ENCODE assay signal across 16 cellular contexts in the genomic region with DNA sequence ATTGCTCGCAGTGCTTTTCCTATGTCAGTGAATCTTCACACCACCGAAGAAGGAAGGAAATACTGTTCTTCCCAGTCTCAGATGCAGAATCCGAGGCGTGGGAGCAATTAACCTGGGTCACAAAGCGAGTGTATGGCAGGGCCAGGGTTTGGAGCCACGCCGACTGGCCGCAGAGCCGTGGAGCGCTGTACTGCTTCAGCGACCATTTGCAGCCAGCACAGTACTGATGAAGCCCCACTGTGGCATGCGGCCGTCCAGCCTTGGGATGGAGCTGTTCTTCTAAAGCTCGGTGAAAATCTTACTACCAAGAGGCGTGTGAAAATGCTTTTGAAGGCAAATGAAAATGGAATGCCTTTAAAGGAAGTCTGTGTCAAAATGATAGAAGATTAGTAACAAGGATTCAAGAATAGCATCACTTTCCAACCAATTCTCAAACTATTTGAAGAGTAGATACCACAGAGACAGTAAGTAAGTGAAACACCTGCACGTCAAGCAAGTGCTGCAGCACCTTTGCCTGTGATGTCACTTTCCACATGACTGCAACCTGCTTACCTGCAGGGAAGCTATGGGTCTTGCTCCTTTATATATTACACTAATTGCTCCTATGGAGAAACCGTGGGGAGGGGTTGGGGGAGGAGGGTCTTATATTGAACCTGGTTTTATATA. TPM values are rescaled to one million over a fixed set of nuclear protein-coding genes. Genes with fewer than 3 reads are reported as not detected.
A peak's percentile ranks its signal among the peaks of the same experiment; 100 is the strongest.
DNase-seq lines count a peak whose midpoint lies in the region; ATAC-seq and TF ChIP-seq lines count a peak whose summit lies in the region.
"Had no signal": no experiment of that assay in that cellular context is flagged by ENCODE, and none has a peak within 500 bp of the region (broad histone marks: within the 10 kb centered on the region; RNA-seq: fewer than 3 reads in every experiment).

No MANE protein-coding gene starts in this region.

- in situ Hi-C loops in GM13976 (cut with MboI; ENCODE audit: low sequenced_read_pairs, unreplicated experiment) = no loop called here
- in situ Hi-C loops in gastrocnemius medialis (cut with MboI; ENCODE audit: low sequenced_read_pairs in 4 of 4) = no loop called here

- peaks cover 88 to 94% (median 91%) of the 10 kb centered on the region in 11 experiments for H4K20me1 ChIP-seq in BLaER1 treated with 17β-estradiol and CSF1 and Interleukin-3, amounts not matched to agents 10 nM and 100 nM

- H3K9ac ChIP-seq in BLaER1 treated with 17β-estradiol and CSF1 and Interleukin-3, amounts not matched to agents 10 nM and 100 nM = no peak overlapping the region; a peak in 1 of 22 replicates
- H3K9ac ChIP-seq: GM23248 had no signal

- peaks cover 81% of the 10 kb centered on the region for H3K4me1 Mint-ChIP-seq in CD4-positive, alpha-beta T cell (ENCODE audit: low read depth)
- peaks cover 66% of the 10 kb centered on the region for H3K4me1 Mint-ChIP-seq in activated T-helper 1 cell treated with anti-CD3 and anti-CD28 coated beads, Interleukin-12 subunit alpha, Interleukin-12 subunit beta, Interleukin-2, Interleukin-4 antibody, amounts not matched to agents 30 ng/mL and 10 ng/mL and 1 ng/mL, durations not matched to agents 14 hours and 24 hours and 36 hours (ENCODE audit: low read depth)
- peaks cover 38% of the 10 kb centered on the region for H3K4me1 Mint-ChIP-seq in mesothelial cell of epicardium

- no peaks in the 10 kb centered on the region for H3K27me3 ChIP-seq in BLaER1 treated with 17β-estradiol and CSF1 and Interleukin-3, amounts not matched to agents 10 nM and 100 nM
- H3K27me3 ChIP-seq in CD4-positive, alpha-beta T cell (ENCODE audit: control insufficient read depth, insufficient read depth, low read length) = no peaks in the 10 kb centered on the region
- H3K27me3 ChIP-seq in gastrocnemius medialis = no peaks in the 10 kb centered on the region
- H3K27me3 ChIP-seq: esophagus muscularis mucosa, right atrium auricular region had no signal

- peak overlapping the region; percentile 93 for H3K4me3 Mint-ChIP-seq in CD4-positive, alpha-beta T cell
- H3K4me3 Mint-ChIP-seq in activated T-helper 1 cell treated with anti-CD3 and anti-CD28 coated beads, Interleukin-12 subunit alpha, Interleukin-12 subunit beta, Interleukin-2, Interleukin-4 antibody, amounts not matched to agents 30 ng/mL and 10 ng/mL and 1 ng/mL, durations not matched to agents 14 hours and 24 hours and 36 hours = no peak overlapping the region
- H3K4me3 Mint-ChIP-seq in mesothelial cell of epicardium = no peak overlapping the region

- peaks cover 59% of the 10 kb centered on the region for H3K36me3 Mint-ChIP-seq in CD4-positive, alpha-beta T cell (ENCODE audit: low read depth)
- peaks cover 30% of the 10 kb centered on the region for H3K36me3 Mint-ChIP-seq in activated T-helper 1 cell treated with anti-CD3 and anti-CD28 coated beads, Interleukin-12 subunit alpha, Interleukin-12 subunit beta, Interleukin-2, Interleukin-4 antibody, amounts not matched to agents 30 ng/mL and 10 ng/mL and 1 ng/mL, durations not matched to agents 14 hours and 24 hours and 36 hours (ENCODE audit: low read depth)
- H3K36me3 Mint-ChIP-seq in mesothelial cell of epicardium = no peaks in the 10 kb centered on the region

- DNase-seq in CD4-positive, alpha-beta T cell = no peak
- DNase-seq in activated T-helper 1 cell treated with anti-CD3 and anti-CD28 coated beads, Interleukin-12 subunit alpha, Interleukin-12 subunit beta, Interleukin-2, Interleukin-4 antibody, amounts not matched to agents 30 ng/mL and 10 ng/mL and 1 ng/mL, durations not matched to agents 14 hours and 24 hours and 36 hours (ENCODE audit: low spot score) = no peak
- DNase-seq in mesothelial cell of epicardium (ENCODE audit: low spot score in 2 of 2, unreplicated experiment in 2 of 2) (no peak), GM13976 (ENCODE audit: low spot score) (no peak), gastrocnemius medialis (no peak), GM03348 (ENCODE audit: low spot score) (no peak)
- DNase-seq: activated CD8-positive, alpha-beta memory T cell treated with anti-CD3 and anti-CD28 coated beads for 24 hours; cortex of kidney; GM23248; KBM-7; NCI-H187; NCI-H524 treated with DMSO at 0.1 percent for 48 hours had no signal

- H3K4me2 ChIP-seq in BLaER1 treated with 17β-estradiol and CSF1 and Interleukin-3, amounts not matched to agents 10 nM and 100 nM = peak overlapping the region in 8 of 11 experiments; percentile 22 to 96 (median 85); a peak in 8 of 22 replicates

- no peaks in the 10 kb centered on the region for H3K9me3 Mint-ChIP-seq in CD4-positive, alpha-beta T cell
- H3K9me3 Mint-ChIP-seq in activated T-helper 1 cell treated with anti-CD3 and anti-CD28 coated beads, Interleukin-12 subunit alpha, Interleukin-12 subunit beta, Interleukin-2, Interleukin-4 antibody, amounts not matched to agents 30 ng/mL and 10 ng/mL and 1 ng/mL, durations not matched to agents 14 hours and 24 hours and 36 hours = no peaks in the 10 kb centered on the region
- no peaks in the 10 kb centered on the region for H3K9me3 Mint-ChIP-seq in mesothelial cell of epicardium

- TF ChIP-seq CTCF in CD4-positive, alpha-beta T cell (IDR thresholded peaks at IDR 0.05) = no peak
- TF ChIP-seq CTCF in mesothelial cell of epicardium (IDR thresholded peaks at IDR 0.05; ENCODE audit: unreplicated experiment) = no peak
- TF ChIP-seq CTCF in GM13976 (IDR thresholded peaks at IDR 0.05; ENCODE audit: borderline replicate concordance, control extremely low read depth, extremely low read depth, insufficient read depth, missing control alignments) = no peak
- TF ChIP-seq CTCF in gastrocnemius medialis (IDR thresholded peaks at IDR 0.05 in 4 of 5, conservative IDR thresholded peaks at IDR 0.05 in 1 of 5) = no peak

- peak; percentile 10 for ATAC-seq in CD4-positive, alpha-beta T cell (ENCODE audit: poor library complexity)
- ATAC-seq in gastrocnemius medialis = no peak
- ATAC-seq: left colon had no signal

- intact Hi-C loops in CD4-positive, alpha-beta T cell (cut with DNase I, micrococcal nuclease) = no loop called here
- intact Hi-C loops in activated T-helper 1 cell treated with anti-CD3 and anti-CD28 coated beads, Interleukin-12 subunit alpha, Interleukin-12 subunit beta, Interleukin-2, Interleukin-4 antibody, amounts not matched to agents 30 ng/mL and 10 ng/mL and 1 ng/mL, durations not matched to agents 14 hours and 24 hours and 36 hours (cut with micrococcal nuclease) = loop anchor here (10.0 kb wide), 2 partner anchors 1369 to 1489 kb away; a partner anchor contains a TSS
- intact Hi-C loops in gastrocnemius medialis (cut with DNase I; ENCODE audit: low total_unique reads) = no loop called here

- peaks cover 40 to 81% (median 64%) of the 10 kb centered on the region in 10 experiments for H3K4me1 ChIP-seq in BLaER1 treated with 17β-estradiol and CSF1 and Interleukin-3, amounts not matched to agents 10 nM and 100 nM
- H3K4me1 ChIP-seq in gastrocnemius medialis = peaks cover 55 to 63% of the 10 kb centered on the region in 2 donors

- CTCF ChIA-PET in CD4-positive, alpha-beta T cell (lab: Charles Lee) = interaction anchor here (3.8 kb wide), 1 partner anchor 37 kb away, joined by 12 read pairs; no protein-coding TSS in a partner anchor

- POLR2A ChIA-PET in CD4-positive, alpha-beta T cell (lab: Charles Lee) = interaction anchor here (1.0 to 1.2 kb wide), 3 partner anchors 59 to 73 kb away, joined by 3 to 5 read pairs (median 3); no protein-coding TSS in a partner anchor

- no peak for TF ChIP-seq POLR2A in gastrocnemius medialis (IDR thresholded peaks at IDR 0.05)

- H3K27ac ChIP-seq in BLaER1 treated with 17β-estradiol and CSF1 and Interleukin-3, amounts not matched to agents 10 nM and 100 nM = 0 out of 22 replicates have a peak overlapping the region, but pooled peaks of 1 of the 11 experiments have one; percentile 4
- peak overlapping the region; percentile 51 for H3K27ac ChIP-seq in CD4-positive, alpha-beta T cell (ENCODE audit: low read depth, low read length)
- peak overlapping the region in 1 of 4 donors; percentile 55 for H3K27ac ChIP-seq in gastrocnemius medialis
- H3K27ac ChIP-seq: esophagus muscularis mucosa, GM23248, right atrium auricular region had no signal

- H3K4me3 ChIP-seq in BLaER1 treated with 17β-estradiol and CSF1 and Interleukin-3, amounts not matched to agents 10 nM and 100 nM = no peak overlapping the region
- no peak overlapping the region for H3K4me3 ChIP-seq in gastrocnemius medialis
- H3K4me3 ChIP-seq: esophagus muscularis mucosa, GM23248, right atrium auricular region had no signal

- H3K27ac Mint-ChIP-seq in CD4-positive, alpha-beta T cell = peak overlapping the region; percentile 96
- peak overlapping the region; percentile 13 for H3K27ac Mint-ChIP-seq in activated T-helper 1 cell treated with anti-CD3 and anti-CD28 coated beads, Interleukin-12 subunit alpha, Interleukin-12 subunit beta, Interleukin-2, Interleukin-4 antibody, amounts not matched to agents 30 ng/mL and 10 ng/mL and 1 ng/mL, durations not matched to agents 14 hours and 24 hours and 36 hours
- peak overlapping the region; percentile 56 for H3K27ac Mint-ChIP-seq in mesothelial cell of epicardium

- H3K36me3 ChIP-seq in BLaER1 treated with 17β-estradiol and CSF1 and Interleukin-3, amounts not matched to agents 10 nM and 100 nM = peaks cover 38 to 73% (median 55%) of the 10 kb centered on the region in 11 experiments
- no peaks in the 10 kb centered on the region for H3K36me3 ChIP-seq in gastrocnemius medialis

- H3K9me3 ChIP-seq in BLaER1 treated with 17β-estradiol and CSF1 and Interleukin-3, amounts not matched to agents 10 nM and 100 nM (replicated peaks in 1 of 11) = no peaks in the 10 kb centered on the region
- no peaks in the 10 kb centered on the region for H3K9me3 ChIP-seq in CD4-positive, alpha-beta T cell (ENCODE audit: control insufficient read depth, low read length)
- H3K9me3 ChIP-seq in gastrocnemius medialis = no peaks in the 10 kb centered on the region
- H3K9me3 ChIP-seq: esophagus muscularis mucosa, right atrium auricular region had no signal

- no peaks in the 10 kb centered on the region for H3K27me3 Mint-ChIP-seq in CD4-positive, alpha-beta T cell
- no peaks in the 10 kb centered on the region for H3K27me3 Mint-ChIP-seq in activated T-helper 1 cell treated with anti-CD3 and anti-CD28 coated beads, Interleukin-12 subunit alpha, Interleukin-12 subunit beta, Interleukin-2, Interleukin-4 antibody, amounts not matched to agents 30 ng/mL and 10 ng/mL and 1 ng/mL, durations not matched to agents 14 hours and 24 hours and 36 hours (ENCODE audit: insufficient read depth)
- H3K27me3 Mint-ChIP-seq in mesothelial cell of epicardium (ENCODE audit: low read depth) = no peaks in the 10 kb centered on the region

RNA-seq across cellular contexts. Expression of a gene that starts 4.9 kb away (rescaled TPM):
- total RNA-seq in CD4-positive, alpha-beta T cell = 10 to 100 TPM; 32.6 to 32.9 TPM
- total RNA-seq in activated T-helper 1 cell treated with anti-CD3 and anti-CD28 coated beads, Interleukin-12 subunit alpha, Interleukin-12 subunit beta, Interleukin-2, Interleukin-4 antibody, amounts not matched to agents 30 ng/mL and 10 ng/mL and 1 ng/mL, durations not matched to agents 14 hours and 24 hours and 36 hours = 37.6 and 38.4 TPM in 2 replicates
- total RNA-seq in mesothelial cell of epicardium = 32.9 to 34.0 TPM (median 33.3 TPM) in 3 replicates
- total RNA-seq in gastrocnemius medialis = 10 to 100 TPM; 22.4 to 33.7 (median 29.1) TPM

Comparison
In these comparisons a context has a peak if more than half of its experiments do, and no peak if none do; other contexts are left out.
1. H3K27ac Mint-ChIP-seq: peak in every context shown above with its lines; median percentile 96 in CD4-positive, alpha-beta T cell; 56 in mesothelial cell of epicardium; 13 in activated T-helper 1 cell treated with anti-CD3 and anti-CD28 coated beads, Interleukin-12 subunit alpha, Interleukin-12 subunit beta, Interleukin-2, Interleukin-4 antibody, amounts not matched to agents 30 ng/mL and 10 ng/mL and 1 ng/mL, durations not matched to agents 14 hours and 24 hours and 36 hours.